14 cellular contexts compared by ENCODE assay signal in genomic region chr6:70282906-70283461, GRCh38. TPM values are rescaled to one million over a fixed set of nuclear protein-coding genes. Genes with fewer than 3 reads are reported as not detected.
DNase-seq lines count a peak whose midpoint lies in the region; ATAC-seq and TF ChIP-seq lines count a peak whose summit lies in the region.
"Had no signal": no experiment of that assay in that cellular context is flagged by ENCODE, and none has a peak within 500 bp of the region (broad histone marks: within the 10 kb centered on the region; RNA-seq: fewer than 3 reads in every experiment).

No MANE protein-coding gene starts in this region.

- TF ChIP-seq CTCF in endothelial cell (IDR thresholded peaks at IDR 0.05; ENCODE audit: unreplicated experiment) (no peak), omental fat pad (IDR thresholded peaks at IDR 0.05) (no peak)

- peaks cover 3% of the 10 kb centered on the region for H3K4me1 Mint-ChIP-seq in endothelial cell (ENCODE audit: unreplicated experiment)
- H3K4me1 Mint-ChIP-seq: activated naive CD8-positive, alpha-beta T cell treated with anti-CD3 and anti-CD28 coated beads, Interleukin-2, amount 10 ng/mL, durations not matched to agents 7 days and 5 days had no signal

- H3K36me3 Mint-ChIP-seq in endothelial cell (ENCODE audit: low read depth, unreplicated experiment) = no peaks in the 10 kb centered on the region
- H3K36me3 Mint-ChIP-seq: activated naive CD8-positive, alpha-beta T cell treated with anti-CD3 and anti-CD28 coated beads, Interleukin-2, amount 10 ng/mL, durations not matched to agents 7 days and 5 days had no signal

- H3K4me3 ChIP-seq in HUES48 (ENCODE audit: low read depth, low read length) = peak overlapping the region; percentile 72
- H3K4me3 ChIP-seq in rectal smooth muscle tissue (ENCODE audit: low read length) = peak overlapping the region; percentile 29
- H3K4me3 ChIP-seq: BLaER1 treated with 17β-estradiol and CSF1 and Interleukin-3, amounts not matched to agents 10 nM and 100 nM had no signal

- peaks cover 50% of the 10 kb centered on the region for H3K27me3 ChIP-seq in HUES48 (ENCODE audit: control insufficient read depth, insufficient read depth, low read length)
- no peaks in the 10 kb centered on the region for H3K27me3 ChIP-seq in rectal smooth muscle tissue (ENCODE audit: control insufficient read depth, insufficient read depth, low read length)
- H3K27me3 ChIP-seq: BLaER1 treated with 17β-estradiol and CSF1 and Interleukin-3, amounts not matched to agents 10 nM and 100 nM had no signal

- DNase-seq in endothelial cell (ENCODE audit: low spot score) (peak; percentile 34), left kidney (ENCODE audit: low read depth, low spot score) (peak; percentile 87), omental fat pad (ENCODE audit: low spot score) (no peak)
- no peak for DNase-seq in stimulated activated CD4-positive, alpha-beta T cell treated with anti-CD3 and anti-CD28 coated beads, Interleukin-4, amount 100 ng/mL, for 24 hours
- DNase-seq: activated naive CD8-positive, alpha-beta T cell treated with anti-CD3 and anti-CD28 coated beads, Interleukin-2, amount 10 ng/mL, durations not matched to agents 7 days and 5 days; IMR-90; NCI-H1417; stimulated activated CD4-positive, alpha-beta T cell treated with anti-CD3 and anti-CD28 coated beads, Interleukin-4, amount 100 ng/mL, for 4 hours had no signal

- no peak overlapping the region for H3K27ac Mint-ChIP-seq in endothelial cell (ENCODE audit: unreplicated experiment)
- H3K27ac Mint-ChIP-seq: activated naive CD8-positive, alpha-beta T cell treated with anti-CD3 and anti-CD28 coated beads, Interleukin-2, amount 10 ng/mL, durations not matched to agents 7 days and 5 days had no signal

- H3K4me1 ChIP-seq in HUES48 (ENCODE audit: control insufficient read depth, insufficient read depth, low read length) (peaks cover 13% of the 10 kb centered on the region; the same call in 1 of the 2 replicates), rectal smooth muscle tissue (ENCODE audit: control insufficient read depth, insufficient read depth, low read length) (no peaks in the 10 kb centered on the region)
- H3K4me1 ChIP-seq: BLaER1 treated with 17β-estradiol and CSF1 and Interleukin-3, amounts not matched to agents 10 nM and 100 nM had no signal

- TF ChIP-seq POLR2A in GM18505 (IDR thresholded peaks at IDR 0.05; ENCODE audit: borderline replicate concordance, extremely low read depth, insufficient read depth, insufficient read length) = no peak

- H3K9me3 ChIP-seq in HUES48 (ENCODE audit: control insufficient read depth, insufficient read depth, low read length) = no peaks in the 10 kb centered on the region

- no peak overlapping the region for H3K27ac ChIP-seq in HUES48 (ENCODE audit: low read depth, low read length)
- H3K27ac ChIP-seq in rectal smooth muscle tissue (ENCODE audit: low read depth, low read length) = no peak overlapping the region
- H3K27ac ChIP-seq: BLaER1 treated with 17β-estradiol and CSF1 and Interleukin-3, amounts not matched to agents 10 nM and 100 nM had no signal

- no peaks in the 10 kb centered on the region for H3K36me3 ChIP-seq in HUES48 (ENCODE audit: control insufficient read depth, insufficient read depth, low read length)
- H3K36me3 ChIP-seq in rectal smooth muscle tissue (ENCODE audit: control insufficient read depth, insufficient read depth, low read length) = no peaks in the 10 kb centered on the region
- H3K36me3 ChIP-seq: BLaER1 treated with 17β-estradiol and CSF1 and Interleukin-3, amounts not matched to agents 10 nM and 100 nM had no signal

- H3K27me3 Mint-ChIP-seq in endothelial cell (ENCODE audit: unreplicated experiment) = peaks cover 6% of the 10 kb centered on the region

- no peaks in the 10 kb centered on the region for H3K9me3 Mint-ChIP-seq in endothelial cell (ENCODE audit: unreplicated experiment)
- H3K9me3 Mint-ChIP-seq: activated naive CD8-positive, alpha-beta T cell treated with anti-CD3 and anti-CD28 coated beads, Interleukin-2, amount 10 ng/mL, durations not matched to agents 7 days and 5 days had no signal

- peak overlapping the region; percentile 84 for H3K4me3 Mint-ChIP-seq in endothelial cell (ENCODE audit: unreplicated experiment)
- H3K4me3 Mint-ChIP-seq: activated naive CD8-positive, alpha-beta T cell treated with anti-CD3 and anti-CD28 coated beads, Interleukin-2, amount 10 ng/mL, durations not matched to agents 7 days and 5 days had no signal

- ATAC-seq in GM19023 (IDR thresholded peaks at IDR 0.05; ENCODE audit: unreplicated experiment) (no peak), GM18505 (IDR thresholded peaks at IDR 0.05; ENCODE audit: unreplicated experiment) (no peak), omental fat pad (ENCODE audit: low FRiP score) (no peak)

- H3K9ac ChIP-seq in HUES48 (ENCODE audit: low read depth, low read length) = no peak overlapping the region
- H3K9ac ChIP-seq in rectal smooth muscle tissue (ENCODE audit: low read length) = no peak overlapping the region
- H3K9ac ChIP-seq: BLaER1 treated with 17β-estradiol and CSF1 and Interleukin-3, amounts not matched to agents 10 nM and 100 nM had no signal

RNA-seq across cellular contexts. Expression of gene COL9A1, which starts 19.9 kb away (rescaled TPM):
- total RNA-seq in endothelial cell (ENCODE audit: unreplicated experiment) = 0.77 TPM
- not detected for total RNA-seq in omental fat pad
- total RNA-seq: activated naive CD8-positive, alpha-beta T cell treated with anti-CD3 and anti-CD28 coated beads, Interleukin-2, amount 10 ng/mL, durations not matched to agents 7 days and 5 days; IMR-90; left lobe of liver had no signal

Comparison
In these comparisons a context has a peak if more than half of its experiments do, and no peak if none do; other contexts are left out.
1. DNase-seq: peak in endothelial cell (single experiment) and left kidney (single experiment); none in stimulated activated CD4-positive, alpha-beta T cell treated with anti-CD3 and anti-CD28 coated beads, Interleukin-4, amount 100 ng/mL, for 24 hours (single experiment) and omental fat pad (single experiment).